Comparison of ENCODE assay signal across 1 cellular context in the genomic region with DNA sequence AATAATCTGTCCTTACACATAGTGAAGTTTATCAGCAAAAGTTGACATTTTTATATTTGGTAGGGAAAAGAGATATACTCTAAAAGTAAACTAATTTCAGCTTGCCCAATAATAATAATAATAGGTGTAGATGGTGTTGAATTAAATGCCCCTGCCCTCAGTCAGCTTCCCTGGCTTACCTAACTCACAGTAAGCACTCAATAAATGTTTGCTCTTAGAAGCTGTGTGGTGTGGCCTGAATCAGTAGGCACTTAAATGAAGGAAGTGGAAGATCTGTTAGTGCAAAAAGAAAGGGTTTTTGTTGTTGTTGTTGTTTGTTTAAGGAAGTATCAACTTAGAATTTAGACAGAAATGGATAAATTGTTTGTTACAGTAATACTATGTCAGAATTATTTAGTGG.
TF ChIP-seq lines count a peak whose summit lies in the region.

No MANE protein-coding gene starts in this region.

TF ChIP-seq in HepG2, 621 proteins besides CTCF, POLR2A, EP300 and RAD21 (continued from another document):
- TF ChIP-seq POGK (CRISPR knock-in tag; conservative IDR thresholded peaks at IDR 0.05) = peak; percentile 45; the same call in 1 of the 2 replicates
